In the genomic region with DNA sequence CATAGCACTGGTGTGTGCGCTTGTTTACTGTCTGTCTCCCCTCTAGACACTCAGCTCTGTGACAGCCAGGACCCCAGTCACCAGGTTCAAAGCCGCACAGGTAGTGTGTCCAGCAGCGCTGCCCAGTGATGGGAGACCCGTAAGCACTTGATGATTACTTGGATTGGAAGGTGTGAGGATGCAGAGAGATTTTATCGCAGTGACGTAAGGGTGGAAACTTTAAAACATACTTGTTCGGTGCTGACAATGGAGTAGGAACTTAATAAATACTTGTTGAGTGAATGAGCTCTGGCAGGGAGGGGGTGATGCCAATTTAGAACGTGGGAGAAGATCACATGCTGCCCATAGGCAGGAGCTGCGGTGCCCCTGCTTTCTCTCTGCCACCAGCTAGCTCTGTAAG, we compare ENCODE assay signal across 17 cellular contexts.
"Had no signal": no experiment of that assay in that cellular context is flagged by ENCODE, and none has a peak within 500 bp of the region (broad histone marks: within the 10 kb centered on the region; RNA-seq: fewer than 3 reads in every experiment).

No MANE protein-coding gene starts in this region.

- H3K9me3 ChIP-seq: heart left ventricle, right atrium auricular region, upper lobe of left lung, uterus had no signal

- H3K4me1 ChIP-seq: heart left ventricle, right atrium auricular region, uterus had no signal

- DNase-seq: cerebellar nuclear complex; dermis blood vessel endothelial cell; heart left ventricle; hypothalamus; left colon; left ventricle myocardium superior; mesendoderm; naive B cell; stimulated activated CD4-positive, alpha-beta T cell treated with anti-CD3 and anti-CD28 coated beads, Interleukin-12 subunit alpha, Interleukin-12 subunit beta, amount 100 ng/mL, for 4 hours; stimulated activated CD4-positive, alpha-beta T cell treated with anti-CD3 and anti-CD28 coated beads, Interleukin-2, amount 100 ng/mL, for 48 hours; stimulated activated naive CD4-positive, alpha-beta T cell treated with Interleukin-2 at 50 U/mL for 16 hours; upper lobe of left lung; uterus had no signal

- H3K4me3 ChIP-seq: heart left ventricle, lung, right atrium auricular region, upper lobe of left lung, uterus had no signal

- H3K36me3 ChIP-seq: heart left ventricle, right atrium auricular region, upper lobe of left lung, uterus had no signal

- H3K27ac ChIP-seq: heart left ventricle, parathyroid adenoma, right atrium auricular region, upper lobe of left lung, uterus had no signal

- H3K9me3 Mint-ChIP-seq: naive B cell, nephron had no signal

- H3K4me3 Mint-ChIP-seq: naive B cell, nephron had no signal

- H3K27me3 ChIP-seq: right atrium auricular region, upper lobe of left lung, uterus had no signal

- H3K79me2 ChIP-seq: parathyroid adenoma had no signal

- H3K36me3 Mint-ChIP-seq: naive B cell had no signal

- H3K9ac ChIP-seq: parathyroid adenoma had no signal

- H3K27ac Mint-ChIP-seq: nephron had no signal
